ENCODE assay signal across 1 cellular context in genomic region chr1:71796044-71796443, GRCh38.
TF ChIP-seq lines count a peak whose summit lies in the region.

No MANE protein-coding gene starts in this region.

TF ChIP-seq in H1, 55 proteins besides CTCF, POLR2A, EP300 and RAD21 (continued from another document):
- TF ChIP-seq ATF3 (IDR thresholded peaks at IDR 0.05; ENCODE audit: insufficient read depth, low read depth, low read length) (no peak), CEBPB (IDR thresholded peaks at IDR 0.05; ENCODE audit: low read depth, low read length) (no peak), SIN3A (conservative IDR thresholded peaks at IDR 0.05 in 1 of 2, IDR thresholded peaks at IDR 0.05 in 1 of 2; ENCODE audit: low read depth in 1 of 2, low read length in 2 of 2) (no peak), RBBP5 (IDR thresholded peaks at IDR 0.05; ENCODE audit: borderline replicate concordance, low read depth, low read length) (no peak), PHF8 (conservative IDR thresholded peaks at IDR 0.05; ENCODE audit: low read depth, low read length) (no peak), TAF1 (IDR thresholded peaks at IDR 0.05; ENCODE audit: low read depth, low read length) (no peak), HDAC2 (IDR thresholded peaks at IDR 0.05; ENCODE audit: borderline replicate concordance in 1 of 2, low read depth in 2 of 2, low read length in 2 of 2) (no peak), TEAD4 (IDR thresholded peaks at IDR 0.05; ENCODE audit: low read depth, low read length) (no peak), RFX5 (IDR thresholded peaks at IDR 0.05; ENCODE audit: borderline replicate concordance, low read depth, low read length) (no peak), RNF2 (IDR thresholded peaks at IDR 0.05; ENCODE audit: borderline replicate concordance, low read depth, low read length, missing control alignments, poor library complexity, severe bottlenecking) (no peak), CREB1 (IDR thresholded peaks at IDR 0.05) (no peak), ZNF274 (IDR thresholded peaks at IDR 0.05; ENCODE audit: borderline replicate concordance, extremely low read depth, low read length) (no peak), JUND (IDR thresholded peaks at IDR 0.05; ENCODE audit: low read length) (no peak)
